29 cellular contexts compared by ENCODE assay signal in the genomic region with DNA sequence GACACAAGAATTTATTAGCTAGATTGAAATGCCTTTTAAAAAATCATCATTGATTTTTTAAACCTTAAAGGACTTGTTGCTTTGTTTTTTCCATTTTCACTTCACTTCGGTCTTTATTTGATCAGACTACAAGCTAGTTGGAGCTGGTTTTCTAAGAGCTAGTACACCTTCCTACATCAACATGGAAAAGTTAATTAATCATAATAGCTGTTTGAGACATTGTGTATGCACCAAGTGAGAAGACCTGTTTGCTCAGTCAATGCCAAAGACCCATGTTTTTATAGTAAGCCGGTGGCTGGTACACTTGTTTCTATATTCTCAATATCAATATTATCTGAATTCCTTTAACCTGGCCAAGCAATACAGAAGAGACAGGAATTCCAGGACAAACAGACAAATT.
"Had no signal": no experiment of that assay in that cellular context is flagged by ENCODE, and none has a peak within 500 bp of the region (broad histone marks: within the 10 kb centered on the region; RNA-seq: fewer than 3 reads in every experiment).

No MANE protein-coding gene starts in this region.

- H3K27me3 ChIP-seq: ascending aorta, cardiac muscle cell, colonic mucosa, right atrium auricular region, stomach, tibial nerve had no signal

- H3K36me3 Mint-ChIP-seq: activated naive CD8-positive, alpha-beta T cell treated with anti-CD3 and anti-CD28 coated beads, Interleukin-2, amount 10 ng/mL, durations not matched to agents 7 days and 5 days; brain; immature natural killer cell; mesothelial cell of epicardium; naive B cell had no signal

- H3K36me3 ChIP-seq: ascending aorta, cardiac muscle cell, colonic mucosa, right atrium auricular region, stomach, tibial nerve had no signal

- H3K27ac Mint-ChIP-seq: activated naive CD4-positive, alpha-beta T cell treated with anti-CD3 and anti-CD28 coated beads, Interleukin-2, amount 10 ng/mL, durations not matched to agents 7 days and 5 days; activated naive CD8-positive, alpha-beta T cell treated with anti-CD3 and anti-CD28 coated beads, Interleukin-2, amount 10 ng/mL, durations not matched to agents 7 days and 5 days; brain; immature natural killer cell; mesothelial cell of epicardium; naive B cell; stimulated activated naive B cell treated with anti-CD40 and anti-IgM and Interleukin-4, amounts not matched to agents 10 μg/mL and 1 μg/mL and 100 μg/mL, for 72 hours had no signal

- H3K4me1 ChIP-seq: ascending aorta, colonic mucosa, parathyroid adenoma, psoas muscle had no signal

- H3K4me3 ChIP-seq: ascending aorta, cardiac muscle cell, colonic mucosa, psoas muscle, right atrium auricular region, smooth muscle cell, stomach, tibial nerve had no signal

- H3K27me3 Mint-ChIP-seq: activated naive CD8-positive, alpha-beta T cell treated with anti-CD3 and anti-CD28 coated beads, Interleukin-2, amount 10 ng/mL, durations not matched to agents 7 days and 5 days had no signal

- ATAC-seq: psoas muscle; stimulated activated naive B cell treated with anti-CD40 and anti-IgM and Interleukin-4, amounts not matched to agents 10 μg/mL and 1 μg/mL and 100 μg/mL, for 72 hours had no signal

- H3K9me3 ChIP-seq: ascending aorta, colonic mucosa, psoas muscle, right atrium auricular region, stomach, tibial nerve had no signal

- H3K9me3 Mint-ChIP-seq: activated naive CD8-positive, alpha-beta T cell treated with anti-CD3 and anti-CD28 coated beads, Interleukin-2, amount 10 ng/mL, durations not matched to agents 7 days and 5 days; brain; immature natural killer cell; mesothelial cell of epicardium; neural crest cell; stimulated activated naive B cell treated with anti-CD40 and anti-IgM and Interleukin-4, amounts not matched to agents 10 μg/mL and 1 μg/mL and 100 μg/mL, for 72 hours had no signal

- H3K4me3 Mint-ChIP-seq: activated naive CD4-positive, alpha-beta T cell treated with anti-CD3 and anti-CD28 coated beads, Interleukin-2, amount 10 ng/mL, durations not matched to agents 7 days and 5 days; activated naive CD8-positive, alpha-beta T cell treated with anti-CD3 and anti-CD28 coated beads, Interleukin-2, amount 10 ng/mL, durations not matched to agents 7 days and 5 days; brain; immature natural killer cell; mesothelial cell of epicardium; naive B cell; neural crest cell; stimulated activated naive B cell treated with anti-CD40 and anti-IgM and Interleukin-4, amounts not matched to agents 10 μg/mL and 1 μg/mL and 100 μg/mL, for 72 hours had no signal

- H3K27ac ChIP-seq: ascending aorta, cardiac muscle cell, colonic mucosa, parathyroid adenoma, psoas muscle, right atrium auricular region, stomach, tibial nerve, VCaP had no signal

- DNase-seq: activated CD4-positive, alpha-beta T cell treated with anti-CD3 and anti-CD28 coated beads for 4 hours; activated CD4-positive, alpha-beta T cell treated with anti-CD3 and anti-CD28 coated beads, Interleukin-2, amount 50 U/mL, for 4 hours; activated CD8-positive, alpha-beta memory T cell treated with anti-CD3 and anti-CD28 coated beads for 24 hours; activated effector memory CD4-positive, alpha-beta T cell treated with anti-CD3 and anti-CD28 coated beads, Interleukin-2, amount 50 U/mL, for 16 hours; activated naive CD4-positive, alpha-beta T cell treated with anti-CD3 and anti-CD28 coated beads, Interleukin-2, amount 10 ng/mL, durations not matched to agents 7 days and 5 days; activated naive CD8-positive, alpha-beta T cell treated with anti-CD3 and anti-CD28 coated beads, Interleukin-2, amount 10 ng/mL, durations not matched to agents 7 days and 5 days; cerebellar nuclear complex; colonic mucosa; effector memory CD4-positive, alpha-beta T cell; erythroblast; head of caudate nucleus; hypothalamus; immature natural killer cell; naive B cell; nucleus accumbens; psoas muscle; stimulated activated CD4-positive, alpha-beta T cell treated with anti-CD3 and anti-CD28 coated beads, Interleukin-1b, Interleukin-23, amount 100 ng/mL, for 48 hours; stimulated activated naive B cell treated with anti-CD40 and anti-IgM and Interleukin-4, amounts not matched to agents 10 μg/mL and 1 μg/mL and 100 μg/mL, for 72 hours; stomach had no signal
